ENCODE assay signal across 6 cellular contexts in the genomic region with DNA sequence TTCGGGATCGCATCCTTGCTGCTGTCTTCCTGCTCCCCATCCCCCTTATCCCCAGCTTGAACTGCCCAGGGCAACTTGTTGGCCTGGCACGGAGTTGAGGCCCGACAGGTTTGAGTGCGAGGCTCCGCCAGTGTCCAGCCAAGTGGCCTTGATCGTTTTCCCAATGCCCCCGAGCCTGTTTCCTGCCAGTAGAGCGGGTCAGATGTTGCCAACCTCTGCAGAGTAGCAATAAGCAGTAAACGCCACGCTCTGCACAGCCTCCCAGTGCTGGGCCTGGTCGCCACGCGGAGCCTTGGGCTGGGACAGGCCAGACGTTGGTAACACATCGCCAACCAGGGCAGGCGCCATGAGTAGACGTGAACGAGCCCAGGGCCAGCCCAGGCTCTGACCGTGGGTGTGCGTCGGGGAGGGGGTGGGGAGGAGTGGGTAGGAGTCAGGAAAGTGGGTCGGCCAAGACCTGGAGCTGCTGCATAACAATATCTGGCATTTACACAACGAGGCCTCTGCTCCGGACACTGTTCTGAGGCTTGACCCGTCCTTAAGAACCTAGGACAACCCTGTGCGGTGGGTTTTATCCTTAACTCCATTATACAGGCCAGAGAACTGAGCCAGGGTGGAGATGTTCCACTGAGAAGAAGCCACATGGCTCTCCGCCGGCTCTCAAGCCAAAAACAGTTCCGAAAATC. TPM values are rescaled to one million over a fixed set of nuclear protein-coding genes. Genes with fewer than 3 reads are reported as not detected.
A peak's percentile ranks its signal among the peaks of the same experiment; 100 is the strongest.
DNase-seq lines count a peak whose midpoint lies in the region; ATAC-seq and TF ChIP-seq lines count a peak whose summit lies in the region.

No MANE protein-coding gene starts in this region.

- no peaks in the 10 kb centered on the region for H3K9me3 ChIP-seq in BE2C

- peak overlapping the region; percentile 63 for H3K4me3 ChIP-seq in BE2C (ENCODE audit: low read depth, low read length)

- H3K4me3 Mint-ChIP-seq in brain (peak overlapping the region; percentile 89 to 97 (median 94)), nephron progenitor cell (peak overlapping the region; percentile 85)

- H3K27ac Mint-ChIP-seq in brain (peak overlapping the region; percentile 96 to 98 (median 97)), nephron progenitor cell (peak overlapping the region; percentile 71)

- no peaks in the 10 kb centered on the region for H3K27me3 ChIP-seq in BE2C

- TF ChIP-seq CTCF in BE2C (IDR thresholded peaks at IDR 0.05; ENCODE audit: low read depth, low read length) (no peak), brain (conservative IDR thresholded peaks at IDR 0.05) (peak; percentile 34 to 54), nephron progenitor cell (IDR thresholded peaks at IDR 0.05) (peak; percentile 8)

- H3K27me3 Mint-ChIP-seq in brain (peaks cover 12% of the 10 kb centered on the region), nephron progenitor cell (ENCODE audit: low read depth, poor library complexity) (peaks cover 2% of the 10 kb centered on the region)

- peak; percentile 4 for ATAC-seq in HG02885 (IDR thresholded peaks at IDR 0.05; ENCODE audit: poor library complexity, unreplicated experiment)
- no peak for ATAC-seq in GM21619 (IDR thresholded peaks at IDR 0.05; ENCODE audit: unreplicated experiment)

- H3K9me3 Mint-ChIP-seq in brain (no peaks in the 10 kb centered on the region), nephron progenitor cell (no peaks in the 10 kb centered on the region)

- DNase-seq in BE2C (peak; percentile 33), nephron progenitor cell (no peak), dedifferentiated amniotic fluid mesenchymal stem cell (ENCODE audit: extremely low spot score) (no peak)

- H3K4me1 Mint-ChIP-seq in brain (peaks cover 61% of the 10 kb centered on the region), nephron progenitor cell (peaks cover 63% of the 10 kb centered on the region)

- no peaks in the 10 kb centered on the region for H3K36me3 Mint-ChIP-seq in brain
- H3K36me3 Mint-ChIP-seq in nephron progenitor cell (ENCODE audit: low read depth), result no peaks in the 10 kb centered on the region

- no peaks in the 10 kb centered on the region for H3K36me3 ChIP-seq in BE2C

- H3K4me1 ChIP-seq in BE2C, result peaks cover 8% of the 10 kb centered on the region

RNA-seq across cellular contexts. Expression of a gene that starts 0.4 kb away (rescaled TPM):
- 49.5 TPM for polyA plus RNA-seq in BE2C (2012; ENCODE audit: insufficient read depth, insufficient read length, low read depth)
- 70.3 TPM for polyA plus RNA-seq in brain (ENCODE audit: insufficient read depth, low read depth, low replicate concordance)

RNA-seq across cellular contexts. Expression of a gene that starts 0.6 kb away (rescaled TPM):
- polyA plus RNA-seq in BE2C (2012; ENCODE audit: insufficient read depth, insufficient read length, low read depth), result 33.3 TPM
- 39.3 TPM for polyA plus RNA-seq in brain (ENCODE audit: insufficient read depth, low read depth, low replicate concordance)

RNA-seq across cellular contexts. Expression of a gene that starts 7.2 kb away (rescaled TPM):
- polyA plus RNA-seq in BE2C (2012; ENCODE audit: insufficient read depth, insufficient read length, low read depth), result 237 TPM
- 151 TPM for polyA plus RNA-seq in brain (ENCODE audit: insufficient read depth, low read depth, low replicate concordance)

RNA-seq across cellular contexts. Expression of a gene that starts 8.9 kb away (rescaled TPM):
- polyA plus RNA-seq in BE2C (2012; ENCODE audit: insufficient read depth, insufficient read length, low read depth), result 18.6 TPM
- 11.5 TPM for polyA plus RNA-seq in brain (ENCODE audit: insufficient read depth, low read depth, low replicate concordance)

RNA-seq across cellular contexts. Expression of a gene that starts 19.2 kb away (rescaled TPM):
- polyA plus RNA-seq in BE2C (2012; ENCODE audit: insufficient read depth, insufficient read length, low read depth), result 1.0 TPM
- 8.9 TPM for polyA plus RNA-seq in brain (ENCODE audit: insufficient read depth, low read depth, low replicate concordance)
